1 cellular context compared by ENCODE assay signal in genomic region chrX:1576201-1577101, GRCh38.
TF ChIP-seq lines count a peak whose summit lies in the region.

No MANE protein-coding gene starts in this region.

TF ChIP-seq in GM12878, 131 proteins besides CTCF, POLR2A, EP300 and RAD21:
- no peak for TF ChIP-seq EZH2 (IDR thresholded peaks at IDR 0.05; ENCODE audit: borderline replicate concordance, control insufficient read depth, low read depth, low read length)
- TF ChIP-seq RUNX3 (IDR thresholded peaks at IDR 0.05; ENCODE audit: low read length): peak; percentile 7; the same call in 1 of the 2 replicates
- TF ChIP-seq KDM1A (IDR thresholded peaks at IDR 0.05; ENCODE audit: borderline replicate concordance): no peak
- no peak for TF ChIP-seq TBL1XR1 (IDR thresholded peaks at IDR 0.05; ENCODE audit: low read depth, low read length)
- TF ChIP-seq PML (IDR thresholded peaks at IDR 0.05; ENCODE audit: low read length): no peak
